In the genomic region with DNA sequence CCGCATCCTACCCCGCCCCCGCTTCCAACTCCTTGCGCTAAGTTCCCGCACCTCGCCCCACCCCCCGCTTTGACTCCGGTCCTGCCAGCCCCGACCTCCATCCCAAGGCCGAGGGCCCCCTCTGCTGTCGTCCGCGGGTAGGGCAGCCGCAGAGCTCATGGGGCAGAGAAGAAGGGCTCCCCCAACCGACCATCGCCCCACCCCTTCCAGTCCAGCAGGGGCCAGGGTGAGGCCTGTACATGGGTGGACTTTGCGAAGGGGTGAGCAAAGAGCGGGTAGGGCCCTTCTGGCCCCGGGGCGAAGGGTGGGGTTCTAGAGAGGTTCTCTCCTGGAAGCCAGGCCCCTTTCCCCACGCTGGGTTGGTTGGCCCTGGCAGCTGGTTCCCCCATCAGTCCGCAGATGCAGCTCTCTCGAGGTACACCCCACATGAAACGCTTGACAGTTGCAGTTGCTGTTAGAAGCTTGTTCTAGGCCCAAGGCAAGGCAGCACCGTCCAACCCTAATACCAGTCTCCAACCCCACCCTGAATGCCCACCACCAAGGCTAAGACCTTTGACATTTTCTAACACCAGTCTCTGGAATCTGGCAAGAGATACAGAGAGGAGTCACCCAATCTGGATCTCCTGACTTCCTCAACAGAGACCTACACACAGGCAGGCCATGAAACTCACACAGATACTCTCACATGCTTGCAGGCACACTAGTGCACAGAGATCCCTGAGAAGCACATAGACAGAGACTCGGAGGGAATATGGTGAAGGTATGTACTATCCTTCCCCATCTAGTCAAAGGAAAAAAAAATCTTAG, we compare ENCODE assay signal across 7 cellular contexts. TPM values are rescaled to one million over a fixed set of nuclear protein-coding genes. Genes with fewer than 3 reads are reported as not detected.
DNase-seq lines count a peak whose midpoint lies in the region; ATAC-seq, FAIRE-seq and TF ChIP-seq lines count a peak whose summit lies in the region.

No MANE protein-coding gene starts in this region.

- peak; percentile 92 for DNase-seq in GM18507 (ENCODE audit: extremely low spot score, insufficient read length, low read depth)
- peak; percentile 78 to 85 for DNase-seq in NCI-H524 (lab: John Stamatoyannopoulos, UW)
- DNase-seq in activated CD4-positive, alpha-beta T cell treated with anti-CD3 and anti-CD28 coated beads, Interleukin-2, amount 50 U/mL, for 24 hours (ENCODE audit: low read depth in 1 of 2, low spot score in 1 of 2), result peak; percentile 92 to 94
- peak; percentile 92 for DNase-seq in stimulated activated CD4-positive, alpha-beta T cell treated with anti-CD3 and anti-CD28 coated beads, Interleukin-2, amount 100 ng/mL, for 4 hours (ENCODE audit: low read depth)

- intact Hi-C loops in dendritic cell treated with granulocyte-macrophage colony-stimulating factor and Interleukin-4, amounts not matched to agents 40 ng/mL and 50 ng/mL, for 4 days (cut with micrococcal nuclease), result loop anchor here (1.0 to 2.0 kb wide), 2 partner anchors 25 to 126 kb away; a partner anchor contains a TSS

- peaks cover 19% of the 10 kb centered on the region for H3K4me1 Mint-ChIP-seq in dendritic cell treated with granulocyte-macrophage colony-stimulating factor and Interleukin-4, amounts not matched to agents 40 ng/mL and 50 ng/mL, for 4 days (ENCODE audit: low read depth)

- H3K9ac ChIP-seq in liver (ENCODE audit: low read depth in 1 of 2, low read length in 2 of 2), result no peak overlapping the region

- no peaks in the 10 kb centered on the region for H3K36me3 Mint-ChIP-seq in dendritic cell treated with granulocyte-macrophage colony-stimulating factor and Interleukin-4, amounts not matched to agents 40 ng/mL and 50 ng/mL, for 4 days (ENCODE audit: low read depth)

- H3K4me1 ChIP-seq in liver (ENCODE audit: control insufficient read depth in 4 of 4, insufficient read depth in 4 of 4, low read length in 3 of 4), result peaks cover 0 to 12% (median 6%) of the 10 kb centered on the region in 4 donors

- peak; percentile 37 for ATAC-seq in HG03439 (IDR thresholded peaks at IDR 0.05; ENCODE audit: unreplicated experiment)

- peak overlapping the region; percentile 77 for H3K4me3 Mint-ChIP-seq in dendritic cell treated with granulocyte-macrophage colony-stimulating factor and Interleukin-4, amounts not matched to agents 40 ng/mL and 50 ng/mL, for 4 days

- H3K4me3 ChIP-seq in liver (ENCODE audit: low read depth in 1 of 3, low read length in 3 of 3), result peak overlapping the region in 2 of 3 donors; percentile 57 to 63

- H3K9me3 Mint-ChIP-seq in dendritic cell treated with granulocyte-macrophage colony-stimulating factor and Interleukin-4, amounts not matched to agents 40 ng/mL and 50 ng/mL, for 4 days, result no peaks in the 10 kb centered on the region

- H3K27me3 Mint-ChIP-seq in dendritic cell treated with granulocyte-macrophage colony-stimulating factor and Interleukin-4, amounts not matched to agents 40 ng/mL and 50 ng/mL, for 4 days, result peaks cover 20% of the 10 kb centered on the region

- H3K36me3 ChIP-seq in liver (ENCODE audit: control insufficient read depth in 4 of 4, insufficient read depth in 3 of 4, low read depth in 1 of 4, low read length in 3 of 4), result no peaks in the 10 kb centered on the region

- H3K27ac Mint-ChIP-seq in dendritic cell treated with granulocyte-macrophage colony-stimulating factor and Interleukin-4, amounts not matched to agents 40 ng/mL and 50 ng/mL, for 4 days, result peak overlapping the region; percentile 92

- H3K27me3 ChIP-seq in liver (ENCODE audit: control insufficient read depth in 4 of 4, insufficient read depth in 4 of 4, low read length in 3 of 4), result no peaks in the 10 kb centered on the region

- H3K27ac ChIP-seq in liver (ENCODE audit: low read depth in 1 of 2, low read length in 2 of 2), result no peak overlapping the region

- H3K9me3 ChIP-seq in liver (ENCODE audit: control insufficient read depth in 4 of 4, low read length in 3 of 4), result no peaks in the 10 kb centered on the region

- 17% methylated on average over 26 of the region's 26 CpGs for WGBS in liver

- peak; percentile 94 for FAIRE-seq in GM18507 (lab: Jason Lieb, UNC)

- peak; percentile 92 for TF ChIP-seq CTCF in liver (IDR thresholded peaks at IDR 0.05; ENCODE audit: low read depth, low read length, missing input control)

- peak; percentile 91 to 92 for TF ChIP-seq RAD21 in liver (IDR thresholded peaks at IDR 0.05)

TF ChIP-seq in liver, 16 proteins besides CTCF, POLR2A, EP300 and RAD21:
- TF ChIP-seq, protein P1, sequence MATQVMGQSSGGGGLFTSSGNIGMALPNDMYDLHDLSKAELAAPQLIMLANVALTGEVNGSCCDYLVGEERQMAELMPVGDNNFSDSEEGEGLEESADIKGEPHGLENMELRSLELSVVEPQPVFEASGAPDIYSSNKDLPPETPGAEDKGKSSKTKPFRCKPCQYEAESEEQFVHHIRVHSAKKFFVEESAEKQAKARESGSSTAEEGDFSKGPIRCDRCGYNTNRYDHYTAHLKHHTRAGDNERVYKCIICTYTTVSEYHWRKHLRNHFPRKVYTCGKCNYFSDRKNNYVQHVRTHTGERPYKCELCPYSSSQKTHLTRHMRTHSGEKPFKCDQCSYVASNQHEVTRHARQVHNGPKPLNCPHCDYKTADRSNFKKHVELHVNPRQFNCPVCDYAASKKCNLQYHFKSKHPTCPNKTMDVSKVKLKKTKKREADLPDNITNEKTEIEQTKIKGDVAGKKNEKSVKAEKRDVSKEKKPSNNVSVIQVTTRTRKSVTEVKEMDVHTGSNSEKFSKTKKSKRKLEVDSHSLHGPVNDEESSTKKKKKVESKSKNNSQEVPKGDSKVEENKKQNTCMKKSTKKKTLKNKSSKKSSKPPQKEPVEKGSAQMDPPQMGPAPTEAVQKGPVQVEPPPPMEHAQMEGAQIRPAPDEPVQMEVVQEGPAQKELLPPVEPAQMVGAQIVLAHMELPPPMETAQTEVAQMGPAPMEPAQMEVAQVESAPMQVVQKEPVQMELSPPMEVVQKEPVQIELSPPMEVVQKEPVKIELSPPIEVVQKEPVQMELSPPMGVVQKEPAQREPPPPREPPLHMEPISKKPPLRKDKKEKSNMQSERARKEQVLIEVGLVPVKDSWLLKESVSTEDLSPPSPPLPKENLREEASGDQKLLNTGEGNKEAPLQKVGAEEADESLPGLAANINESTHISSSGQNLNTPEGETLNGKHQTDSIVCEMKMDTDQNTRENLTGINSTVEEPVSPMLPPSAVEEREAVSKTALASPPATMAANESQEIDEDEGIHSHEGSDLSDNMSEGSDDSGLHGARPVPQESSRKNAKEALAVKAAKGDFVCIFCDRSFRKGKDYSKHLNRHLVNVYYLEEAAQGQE (IDR thresholded peaks at IDR 0.05), result no peak
- TF ChIP-seq HNF4A (conservative IDR thresholded peaks at IDR 0.05) (peak in 1 of 2 donors; percentile 5), FOXA2 (IDR thresholded peaks at IDR 0.05) (no peak)

RNA-seq across cellular contexts. Expression of a gene that starts 25.3 kb away (rescaled TPM):
- total RNA-seq in liver, result under 1 TPM; under 0.01 to 0.05 TPM
- polyA plus RNA-seq in liver, result under 1 TPM in 1 of 2 donors, not detected in 1; 0.05 TPM

RNA-seq across cellular contexts. Expression of a gene that starts 26.4 kb away (rescaled TPM):
- total RNA-seq in liver, result under 1 TPM; under 0.01 to 0.19 TPM
- polyA plus RNA-seq in liver, result under 1 TPM in 1 of 2 donors, not detected in 1; 0.12 TPM
